ENCODE assay signal across 8 cellular contexts in genomic region chrX:150547511-150548115, GRCh38. TPM values are rescaled to one million over a fixed set of nuclear protein-coding genes. Genes with fewer than 3 reads are reported as not detected.
DNase-seq lines count a peak whose midpoint lies in the region; ATAC-seq, FAIRE-seq and TF ChIP-seq lines count a peak whose summit lies in the region.

No MANE protein-coding gene starts in this region.

- TF ChIP-seq CTCF in PC-9 (conservative IDR thresholded peaks at IDR 0.05) (no peak), keratinocyte (optimal IDR thresholded peaks at IDR 0.05 in 1 of 3, IDR thresholded peaks at IDR 0.05 in 1 of 3, conservative IDR thresholded peaks at IDR 0.05 in 1 of 3; ENCODE audit: extremely low read depth in 1 of 3, insufficient read depth in 2 of 3, low read length in 3 of 3) (no peak)

- H3K9me2 ChIP-seq in PC-9 (ENCODE audit: insufficient read depth): no peaks in the 10 kb centered on the region

- no peak overlapping the region for H3K27ac ChIP-seq in PC-9
- H3K27ac ChIP-seq in keratinocyte (ENCODE audit: control insufficient read depth, insufficient read depth, low read length): no peak overlapping the region
- peak overlapping the region; percentile 70 for H3K27ac ChIP-seq in skeletal muscle tissue (ENCODE audit: low read depth, low read length)

- H3F3A ChIP-seq in PC-9 (ENCODE audit: insufficient read depth, low read depth): no peaks in the 10 kb centered on the region

- ATAC-seq in HG02588 (IDR thresholded peaks at IDR 0.05; ENCODE audit: unreplicated experiment): peak; percentile 45

- H3K9ac ChIP-seq in keratinocyte (ENCODE audit: control insufficient read depth, extremely low read depth, insufficient read depth, low read length) (no peak overlapping the region), skeletal muscle tissue (ENCODE audit: low read depth in 1 of 3, low read length in 3 of 3) (peak overlapping the region; percentile 50 to 86 (median 77))

- H3K79me2 ChIP-seq in PC-9 (ENCODE audit: low read depth) (no peaks in the 10 kb centered on the region), keratinocyte (ENCODE audit: control insufficient read depth, insufficient read depth, low read length) (no peaks in the 10 kb centered on the region)

- H3K27me3 ChIP-seq in PC-9 (ENCODE audit: insufficient read depth, low read depth) (no peaks in the 10 kb centered on the region), keratinocyte (ENCODE audit: control insufficient read depth, extremely low read depth, insufficient read depth, low read length) (no peaks in the 10 kb centered on the region), skeletal muscle tissue (ENCODE audit: control insufficient read depth in 3 of 3, insufficient read depth in 3 of 3, low read length in 3 of 3) (no peaks in the 10 kb centered on the region)

- POLR2A ChIA-PET in PC-9 (lab: Charles Lee; ENCODE audit: unreplicated experiment): no interaction called here

- CTCF ChIA-PET in PC-9 (lab: Charles Lee): no interaction called here

- no TSS peak for BruUV-seq in PC-9 (replicated peaks; lab: Mats Ljungman, UMichigan)

- H3K36me3 ChIP-seq in PC-9 (ENCODE audit: low read depth) (no peaks in the 10 kb centered on the region), keratinocyte (ENCODE audit: control insufficient read depth in 2 of 2, extremely low read depth in 1 of 2, insufficient read depth in 2 of 2, low read length in 2 of 2) (no peaks in the 10 kb centered on the region), skeletal muscle tissue (ENCODE audit: control insufficient read depth in 3 of 3, insufficient read depth in 3 of 3, low read length in 3 of 3) (no peaks in the 10 kb centered on the region)

- DNase-seq in NCI-H748 (lab: John Stamatoyannopoulos, UW; ENCODE audit: unreplicated experiment) (peak; percentile 72), NCI-H748 treated with DMSO at 0.1 percent for 48 hours (lab: John Stamatoyannopoulos, UW) (no peak), PC-9 (peak in 1 of 2 experiments; percentile 54), cerebellar cortex (ENCODE audit: low spot score) (peak; percentile 43), keratinocyte (ENCODE audit: low read depth, low spot score) (no peak), A172 (ENCODE audit: low spot score) (no peak)

- H4K20me1 ChIP-seq in PC-9 (ENCODE audit: insufficient read depth) (no peaks in the 10 kb centered on the region), keratinocyte (ENCODE audit: control insufficient read depth, extremely low read depth, insufficient read depth, low read length) (no peaks in the 10 kb centered on the region)

- H3K9me3 ChIP-seq in PC-9 (ENCODE audit: insufficient read depth, low read depth): no peaks in the 10 kb centered on the region
- H3K9me3 ChIP-seq in keratinocyte (ENCODE audit: control insufficient read depth, low read depth, low read length): no peaks in the 10 kb centered on the region
- no peaks in the 10 kb centered on the region for H3K9me3 ChIP-seq in skeletal muscle tissue (ENCODE audit: control insufficient read depth in 3 of 3, low read length in 3 of 3)

- peak overlapping the region; percentile 78 for H3K4me2 ChIP-seq in PC-9
- H3K4me2 ChIP-seq in keratinocyte (ENCODE audit: control insufficient read depth, extremely low read depth, insufficient read depth, low read depth, low read length): peak overlapping the region; percentile 4

- H2AFZ ChIP-seq in PC-9 (peak overlapping the region; percentile 76), keratinocyte (ENCODE audit: control insufficient read depth, low read length) (peak overlapping the region; percentile 51)

- H3K4me1 ChIP-seq in PC-9 (replicated peaks; ENCODE audit: insufficient read depth): no peaks in the 10 kb centered on the region
- peaks cover 5% of the 10 kb centered on the region for H3K4me1 ChIP-seq in keratinocyte (ENCODE audit: control insufficient read depth, extremely low read depth, insufficient read depth, low read length)
- H3K4me1 ChIP-seq in skeletal muscle tissue (ENCODE audit: control insufficient read depth in 3 of 3, insufficient read depth in 3 of 3, low read length in 3 of 3): peaks cover 14 to 28% (median 21%) of the 10 kb centered on the region in 3 donors

- intact Hi-C loops in PC-9 (cut with micrococcal nuclease; ENCODE audit: unreplicated experiment): no loop called here

- FAIRE-seq in keratinocyte (lab: Jason Lieb, UNC): no peak

- H3K4me3 ChIP-seq in PC-9 (peak overlapping the region; percentile 54), keratinocyte (ENCODE audit: control insufficient read depth in 2 of 3, extremely low read depth in 1 of 3, insufficient read depth in 2 of 3, low read depth in 1 of 3, low read length in 3 of 3) (no peak overlapping the region), skeletal muscle tissue (ENCODE audit: low read length in 3 of 3) (peak overlapping the region; percentile 59 to 71 (median 68))

- no peaks in the 10 kb centered on the region for H3K9me1 ChIP-seq in keratinocyte (ENCODE audit: control insufficient read depth, extremely low read depth, insufficient read depth, low read length)

- dilution Hi-C loops in keratinocyte (cut with MboI; ENCODE audit: extremely low pct_ligation_motif_present, low sequenced_read_pairs): no loop called here

RNA-seq across cellular contexts. Expression of gene MTM1, which starts 20.8 kb away (rescaled TPM):
- total RNA-seq in PC-9 (2021) (17.4 and 22.9 TPM in 2 replicates), skeletal muscle tissue (9.4 TPM)
- 7.3 to 13.9 TPM (median 9.6 TPM) in 3 replicates for polyA plus RNA-seq in keratinocyte
- 12.6 TPM for polyA plus RNA-seq in keratinocyte (2011; ENCODE audit: low read depth)
- polyA plus RNA-seq in keratinocyte (2011; cell fraction: cytosol; rRNA removed): 5.1 and 8.4 TPM in 2 replicates
- 11.5 and 13.3 TPM in 2 replicates for polyA plus RNA-seq in keratinocyte (2011; cell fraction: nucleus; rRNA removed)
- polyA plus RNA-seq in keratinocyte (2012; ENCODE audit: low replicate concordance): 10.7 and 11.0 TPM in 2 replicates
- 5.0 to 14.7 TPM (median 10.7 TPM) in 3 replicates for polyA minus RNA-seq in keratinocyte
- polyA minus RNA-seq in keratinocyte (2011; cell fraction: cytosol; rRNA and poly(A)+ RNA removed): 3.5 TPM
- polyA minus RNA-seq in keratinocyte (2011; cell fraction: nucleus; rRNA and poly(A)+ RNA removed): 9.5 and 15.0 TPM in 2 replicates
- 13.1 and 14.7 TPM in 2 replicates for total RNA-seq in A172 (2014; rRNA removed; shearing (Covaris generic))

Comparison
In these comparisons a context has a peak if more than half of its experiments do, and no peak if none do; other contexts are left out.
1. DNase-seq: peak in NCI-H748 (single experiment) and cerebellar cortex (single experiment); none in NCI-H748 treated with DMSO at 0.1 percent for 48 hours (single experiment), keratinocyte (single experiment) and A172 (single experiment).
2. H3K4me3 ChIP-seq: peak in PC-9 (single experiment) and skeletal muscle tissue (3 of 3); none in keratinocyte (0 of 3).